8 cellular contexts compared by ENCODE assay signal in genomic region chr6:108260809-108261569, GRCh38. TPM values are rescaled to one million over a fixed set of nuclear protein-coding genes. Genes with fewer than 3 reads are reported as not detected.
DNase-seq lines count a peak whose midpoint lies in the region; ATAC-seq and TF ChIP-seq lines count a peak whose summit lies in the region.

SNX3 (minus strand) TSS chr6:108261040; CDS start chr6:108260921, 119 bp downstream.

- H3K9me3 ChIP-seq in ascending aorta (no peaks in the 10 kb centered on the region), right atrium auricular region (no peaks in the 10 kb centered on the region), uterus (no peaks in the 10 kb centered on the region)

- H3K27me3 Mint-ChIP-seq in T-helper 2 cell treated with Interferon-gamma antibody and Interleukin-4, amounts not matched to agents 5 μg/mL and 100 μg/mL, for 36 hours (ENCODE audit: low read depth) = peaks cover 8% of the 10 kb centered on the region

- peak within 1 kb of the TSS; percentile 88 to 91 for H3K4me3 ChIP-seq in ascending aorta
- peak within 1 kb of the TSS; percentile 59 to 97 for H3K4me3 ChIP-seq in right atrium auricular region
- H3K4me3 ChIP-seq in uterus = peak within 1 kb of the TSS; percentile 92 to 96

- H3K27me3 ChIP-seq in ascending aorta (no peaks in the 10 kb centered on the region), right atrium auricular region (no peaks in the 10 kb centered on the region), uterus (no peaks in the 10 kb centered on the region)

- H3K27ac ChIP-seq in ascending aorta (peak within 1 kb of the TSS; percentile 93 to 95), right atrium auricular region (peak within 1 kb of the TSS; percentile 98 to 100), uterus (peak within 1 kb of the TSS; percentile 95 to 99)

- intact Hi-C loops in ascending aorta (cut with DNase I) = loop anchor here (1.0 to 10.0 kb wide), 5 partner anchors 33 to 834 kb away; partner anchors contain the start of genes CEP57L1, OSTM1 and SESN1
- intact Hi-C loops in uterus (cut with DNase I; ENCODE audit: low total_unique reads) = loop anchor here (2.0 kb wide), 1 partner anchor 34 kb away; the partner anchor contains the start of gene AFG1L

- peaks cover 0 to 12% of the 10 kb centered on the region in 2 donors for H3K4me1 ChIP-seq in ascending aorta
- peaks cover 0 to 28% of the 10 kb centered on the region in 2 donors for H3K4me1 ChIP-seq in right atrium auricular region
- H3K4me1 ChIP-seq in uterus = no peaks in the 10 kb centered on the region

- H3K36me3 ChIP-seq in ascending aorta (peaks cover 0 to 1% of the 10 kb centered on the region in 2 donors), right atrium auricular region (no peaks in the 10 kb centered on the region), uterus (no peaks in the 10 kb centered on the region)

- H3K9me3 Mint-ChIP-seq in T-helper 2 cell treated with Interferon-gamma antibody and Interleukin-4, amounts not matched to agents 5 μg/mL and 100 μg/mL, for 36 hours = no peaks in the 10 kb centered on the region

- peaks cover 5% of the 10 kb centered on the region for H3K36me3 Mint-ChIP-seq in T-helper 2 cell treated with Interferon-gamma antibody and Interleukin-4, amounts not matched to agents 5 μg/mL and 100 μg/mL, for 36 hours (ENCODE audit: low read depth)

- DNase-seq in NCI-H187 (lab: John Stamatoyannopoulos, UW) = peak; percentile 84 to 88
- DNase-seq in T-helper 2 cell treated with Interferon-gamma antibody and Interleukin-4, amounts not matched to agents 5 μg/mL and 100 μg/mL, for 36 hours (ENCODE audit: low spot score) = peak; percentile 93
- DNase-seq in ascending aorta (ENCODE audit: low spot score in 2 of 2) = peak; percentile 91 to 98
- peak; percentile 93 for DNase-seq in right atrium auricular region (ENCODE audit: low spot score)
- DNase-seq in pulmonary artery endothelial cell (ENCODE audit: low read depth, low spot score) = peak; percentile 89
- peak; percentile 94 to 95 for DNase-seq in uterus

- TF ChIP-seq POLR2A in uterus (IDR thresholded peaks at IDR 0.05) = peak; percentile 67 to 80

- peak within 1 kb of the TSS; percentile 87 for H3K4me3 Mint-ChIP-seq in T-helper 2 cell treated with Interferon-gamma antibody and Interleukin-4, amounts not matched to agents 5 μg/mL and 100 μg/mL, for 36 hours

- ATAC-seq in GM18499 (IDR thresholded peaks at IDR 0.05; ENCODE audit: insufficient read depth, unreplicated experiment) (peak; percentile 73), HG02938 (IDR thresholded peaks at IDR 0.05; ENCODE audit: unreplicated experiment) (peak; percentile 90)

- TF ChIP-seq CTCF in ascending aorta (IDR thresholded peaks at IDR 0.05) (no peak), right atrium auricular region (IDR thresholded peaks at IDR 0.05) (peak in 1 of 2 donors; percentile 46), uterus (IDR thresholded peaks at IDR 0.05) (peak in 1 of 4 experiments; percentile 11)

- H3K4me1 Mint-ChIP-seq in T-helper 2 cell treated with Interferon-gamma antibody and Interleukin-4, amounts not matched to agents 5 μg/mL and 100 μg/mL, for 36 hours (ENCODE audit: low read depth) = peaks cover 13% of the 10 kb centered on the region

- H3K27ac Mint-ChIP-seq in T-helper 2 cell treated with Interferon-gamma antibody and Interleukin-4, amounts not matched to agents 5 μg/mL and 100 μg/mL, for 36 hours = peak within 1 kb of the TSS; percentile 88

RNA-seq across cellular contexts. Expression of gene SNX3, which starts in this region (rescaled TPM):
- 112 TPM for total RNA-seq in ascending aorta
- total RNA-seq in right atrium auricular region = 100 to 1,000 TPM; 159 to 242 TPM
- total RNA-seq in pulmonary artery endothelial cell = 162 and 192 TPM in 2 replicates
- 100 to 1,000 TPM in 3 of 4 donors, 10 to 100 TPM in 1; 94.3 to 215 (median 160) TPM for total RNA-seq in uterus

Comparison
In these comparisons a context has a peak if more than half of its experiments do, and no peak if none do; other contexts are left out.
1. Peak in every context shown above with its lines: DNase-seq, ATAC-seq, H3K4me3 ChIP-seq and H3K27ac ChIP-seq.